1 cellular context compared by ENCODE assay signal in the genomic region with DNA sequence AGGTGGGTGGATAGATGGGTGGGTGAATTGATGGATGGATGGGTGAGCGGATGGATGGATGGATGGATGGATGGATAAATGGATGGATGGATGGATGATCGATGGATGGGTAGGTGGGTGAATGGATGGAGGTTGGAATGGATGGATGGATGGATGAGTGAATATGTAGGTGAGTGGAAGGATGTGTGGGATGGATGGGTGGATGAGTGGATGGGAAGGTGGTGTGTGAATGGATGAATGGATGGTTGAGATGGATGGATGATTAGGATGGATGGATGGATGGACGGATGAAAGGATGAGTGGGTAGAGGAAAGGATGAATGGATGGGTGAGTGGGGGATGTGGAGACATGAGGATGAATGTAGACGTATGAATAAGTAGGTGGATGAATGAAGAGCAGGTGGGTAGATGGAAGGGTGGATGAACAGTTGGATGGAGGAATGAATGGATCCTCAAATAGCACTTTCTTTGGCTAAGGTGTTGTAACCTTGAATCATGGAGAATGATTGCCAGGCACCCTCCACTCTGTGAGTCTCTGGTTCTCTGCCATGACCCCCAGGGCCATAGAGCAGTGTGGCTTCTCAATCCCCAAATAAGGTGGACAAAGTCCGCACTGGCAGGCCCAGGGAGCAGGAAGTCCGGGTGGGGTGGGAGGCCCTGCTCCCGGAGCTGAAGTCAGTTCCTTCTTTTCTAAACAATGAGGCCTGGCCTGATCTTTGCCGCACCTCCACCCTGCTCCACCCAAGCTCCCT.
A peak's percentile ranks its signal among the peaks of the same experiment; 100 is the strongest.
TF ChIP-seq lines count a peak whose summit lies in the region.

No MANE protein-coding gene starts in this region.

TF ChIP-seq in HepG2, 621 proteins besides CTCF, POLR2A, EP300 and RAD21 (continued from another document and continues in another):
- TF ChIP-seq ZNF281 (CRISPR knock-in tag; IDR thresholded peaks at IDR 0.05; ENCODE audit: borderline replicate concordance) (no peak), ZNF276 (CRISPR knock-in tag; IDR thresholded peaks at IDR 0.05; ENCODE audit: low read depth) (no peak), CERS6 (CRISPR knock-in tag; IDR thresholded peaks at IDR 0.05) (no peak), ZNF232 (CRISPR knock-in tag; IDR thresholded peaks at IDR 0.05; ENCODE audit: borderline replicate concordance) (no peak), NCOA2 (CRISPR knock-in tag; IDR thresholded peaks at IDR 0.05) (0 out of 2 replicates have a peak, but pooled peaks have one; percentile 35), POGK (CRISPR knock-in tag; conservative IDR thresholded peaks at IDR 0.05) (no peak), SP140L (CRISPR knock-in tag; IDR thresholded peaks at IDR 0.05; ENCODE audit: borderline replicate concordance) (no peak), ZNF430 (CRISPR knock-in tag; IDR thresholded peaks at IDR 0.05) (no peak; the same call in 1 of the 2 replicates), KAT8 (CRISPR knock-in tag; IDR thresholded peaks at IDR 0.05) (peak; percentile 78), NCOA1 (CRISPR knock-in tag; IDR thresholded peaks at IDR 0.05) (no peak), ZNF7 (CRISPR knock-in tag; IDR thresholded peaks at IDR 0.05) (no peak), RNF2 (conservative IDR thresholded peaks at IDR 0.05; ENCODE audit: low read depth) (no peak), BRD4 (CRISPR knock-in tag; IDR thresholded peaks at IDR 0.05) (no peak), DMAP1 (CRISPR knock-in tag; IDR thresholded peaks at IDR 0.05) (peak; percentile 34; the same call in 1 of the 2 replicates), ZFP36L2 (CRISPR knock-in tag; IDR thresholded peaks at IDR 0.05) (no peak), MAFG (CRISPR knock-in tag; IDR thresholded peaks at IDR 0.05) (no peak), TBP (CRISPR knock-in tag; IDR thresholded peaks at IDR 0.05) (no peak), FOXO1 (CRISPR knock-in tag; IDR thresholded peaks at IDR 0.05) (no peak; the same call in 1 of the 2 replicates), SKI (IDR thresholded peaks at IDR 0.05; ENCODE audit: partially characterized antibody) (no peak), SMAD1 (CRISPR knock-in tag; IDR thresholded peaks at IDR 0.05; ENCODE audit: borderline replicate concordance, low read depth) (no peak), POLR2AphosphoS2 (IDR thresholded peaks at IDR 0.05; ENCODE audit: low read depth, low read length) (no peak), ZBTB21 (CRISPR knock-in tag; IDR thresholded peaks at IDR 0.05) (no peak), ZNF660 (CRISPR knock-in tag; IDR thresholded peaks at IDR 0.05; ENCODE audit: borderline replicate concordance, low read depth) (no peak), RELA (CRISPR knock-in tag; IDR thresholded peaks at IDR 0.05) (no peak), ELF3 (CRISPR knock-in tag; IDR thresholded peaks at IDR 0.05) (peak; percentile 93), ZNF160 (CRISPR knock-in tag; IDR thresholded peaks at IDR 0.05) (no peak), ZKSCAN5 (CRISPR knock-in tag; IDR thresholded peaks at IDR 0.05) (no peak), ZNF777 (CRISPR knock-in tag; IDR thresholded peaks at IDR 0.05) (no peak)
- TF ChIP-seq, protein P1, sequence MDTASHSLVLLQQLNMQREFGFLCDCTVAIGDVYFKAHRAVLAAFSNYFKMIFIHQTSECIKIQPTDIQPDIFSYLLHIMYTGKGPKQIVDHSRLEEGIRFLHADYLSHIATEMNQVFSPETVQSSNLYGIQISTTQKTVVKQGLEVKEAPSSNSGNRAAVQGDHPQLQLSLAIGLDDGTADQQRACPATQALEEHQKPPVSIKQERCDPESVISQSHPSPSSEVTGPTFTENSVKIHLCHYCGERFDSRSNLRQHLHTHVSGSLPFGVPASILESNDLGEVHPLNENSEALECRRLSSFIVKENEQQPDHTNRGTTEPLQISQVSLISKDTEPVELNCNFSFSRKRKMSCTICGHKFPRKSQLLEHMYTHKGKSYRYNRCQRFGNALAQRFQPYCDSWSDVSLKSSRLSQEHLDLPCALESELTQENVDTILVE (CRISPR knock-in tag; IDR thresholded peaks at IDR 0.05), result no peak
- TF ChIP-seq, protein P2, sequence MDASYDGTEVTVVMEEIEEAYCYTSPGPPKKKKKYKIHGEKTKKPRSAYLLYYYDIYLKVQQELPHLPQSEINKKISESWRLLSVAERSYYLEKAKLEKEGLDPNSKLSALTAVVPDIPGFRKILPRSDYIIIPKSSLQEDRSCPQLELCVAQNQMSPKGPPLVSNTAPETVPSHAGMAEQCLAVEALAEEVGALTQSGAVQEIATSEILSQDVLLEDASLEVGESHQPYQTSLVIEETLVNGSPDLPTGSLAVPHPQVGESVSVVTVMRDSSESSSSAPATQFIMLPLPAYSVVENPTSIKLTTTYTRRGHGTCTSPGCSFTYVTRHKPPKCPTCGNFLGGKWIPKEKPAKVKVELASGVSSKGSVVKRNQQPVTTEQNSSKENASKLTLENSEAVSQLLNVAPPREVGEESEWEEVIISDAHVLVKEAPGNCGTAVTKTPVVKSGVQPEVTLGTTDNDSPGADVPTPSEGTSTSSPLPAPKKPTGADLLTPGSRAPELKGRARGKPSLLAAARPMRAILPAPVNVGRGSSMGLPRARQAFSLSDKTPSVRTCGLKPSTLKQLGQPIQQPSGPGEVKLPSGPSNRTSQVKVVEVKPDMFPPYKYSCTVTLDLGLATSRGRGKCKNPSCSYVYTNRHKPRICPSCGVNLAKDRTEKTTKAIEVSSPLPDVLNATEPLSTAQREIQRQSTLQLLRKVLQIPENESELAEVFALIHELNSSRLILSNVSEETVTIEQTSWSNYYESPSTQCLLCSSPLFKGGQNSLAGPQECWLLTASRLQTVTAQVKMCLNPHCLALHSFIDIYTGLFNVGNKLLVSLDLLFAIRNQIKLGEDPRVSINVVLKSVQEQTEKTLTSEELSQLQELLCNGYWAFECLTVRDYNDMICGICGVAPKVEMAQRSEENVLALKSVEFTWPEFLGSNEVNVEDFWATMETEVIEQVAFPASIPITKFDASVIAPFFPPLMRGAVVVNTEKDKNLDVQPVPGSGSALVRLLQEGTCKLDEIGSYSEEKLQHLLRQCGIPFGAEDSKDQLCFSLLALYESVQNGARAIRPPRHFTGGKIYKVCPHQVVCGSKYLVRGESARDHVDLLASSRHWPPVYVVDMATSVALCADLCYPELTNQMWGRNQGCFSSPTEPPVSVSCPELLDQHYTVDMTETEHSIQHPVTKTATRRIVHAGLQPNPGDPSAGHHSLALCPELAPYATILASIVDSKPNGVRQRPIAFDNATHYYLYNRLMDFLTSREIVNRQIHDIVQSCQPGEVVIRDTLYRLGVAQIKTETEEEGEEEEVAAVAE (CRISPR knock-in tag; IDR thresholded peaks at IDR 0.05; ENCODE audit: borderline replicate concordance), result no peak
- TF ChIP-seq, protein P3, sequence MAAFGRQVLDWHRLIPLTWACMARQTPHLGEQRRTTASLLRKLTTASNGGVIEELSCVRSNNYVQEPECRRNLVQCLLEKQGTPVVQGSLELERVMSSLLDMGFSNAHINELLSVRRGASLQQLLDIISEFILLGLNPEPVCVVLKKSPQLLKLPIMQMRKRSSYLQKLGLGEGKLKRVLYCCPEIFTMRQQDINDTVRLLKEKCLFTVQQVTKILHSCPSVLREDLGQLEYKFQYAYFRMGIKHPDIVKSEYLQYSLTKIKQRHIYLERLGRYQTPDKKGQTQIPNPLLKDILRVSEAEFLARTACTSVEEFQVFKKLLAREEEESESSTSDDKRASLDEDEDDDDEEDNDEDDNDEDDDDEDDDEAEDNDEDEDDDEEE (CRISPR knock-in tag; IDR thresholded peaks at IDR 0.05), result no peak
- TF ChIP-seq, protein P4, sequence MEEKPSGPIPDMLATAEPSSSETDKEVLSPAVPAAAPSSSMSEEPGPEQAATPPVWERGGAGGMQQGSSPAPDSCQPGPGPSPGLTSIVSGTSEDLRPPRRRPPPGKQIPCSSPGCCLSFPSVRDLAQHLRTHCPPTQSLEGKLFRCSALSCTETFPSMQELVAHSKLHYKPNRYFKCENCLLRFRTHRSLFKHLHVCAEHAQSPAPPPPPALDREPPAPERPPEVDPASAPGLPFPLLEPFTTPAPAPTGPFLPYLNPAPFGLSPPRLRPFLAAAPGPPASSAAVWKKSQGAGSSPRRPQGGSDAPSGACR (CRISPR knock-in tag; IDR thresholded peaks at IDR 0.05), result no peak
- TF ChIP-seq, protein P5, sequence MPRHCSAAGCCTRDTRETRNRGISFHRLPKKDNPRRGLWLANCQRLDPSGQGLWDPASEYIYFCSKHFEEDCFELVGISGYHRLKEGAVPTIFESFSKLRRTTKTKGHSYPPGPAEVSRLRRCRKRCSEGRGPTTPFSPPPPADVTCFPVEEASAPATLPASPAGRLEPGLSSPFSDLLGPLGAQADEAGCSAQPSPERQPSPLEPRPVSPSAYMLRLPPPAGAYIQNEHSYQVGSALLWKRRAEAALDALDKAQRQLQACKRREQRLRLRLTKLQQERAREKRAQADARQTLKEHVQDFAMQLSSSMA (CRISPR knock-in tag; IDR thresholded peaks at IDR 0.05), result no peak
- TF ChIP-seq, protein P6, sequence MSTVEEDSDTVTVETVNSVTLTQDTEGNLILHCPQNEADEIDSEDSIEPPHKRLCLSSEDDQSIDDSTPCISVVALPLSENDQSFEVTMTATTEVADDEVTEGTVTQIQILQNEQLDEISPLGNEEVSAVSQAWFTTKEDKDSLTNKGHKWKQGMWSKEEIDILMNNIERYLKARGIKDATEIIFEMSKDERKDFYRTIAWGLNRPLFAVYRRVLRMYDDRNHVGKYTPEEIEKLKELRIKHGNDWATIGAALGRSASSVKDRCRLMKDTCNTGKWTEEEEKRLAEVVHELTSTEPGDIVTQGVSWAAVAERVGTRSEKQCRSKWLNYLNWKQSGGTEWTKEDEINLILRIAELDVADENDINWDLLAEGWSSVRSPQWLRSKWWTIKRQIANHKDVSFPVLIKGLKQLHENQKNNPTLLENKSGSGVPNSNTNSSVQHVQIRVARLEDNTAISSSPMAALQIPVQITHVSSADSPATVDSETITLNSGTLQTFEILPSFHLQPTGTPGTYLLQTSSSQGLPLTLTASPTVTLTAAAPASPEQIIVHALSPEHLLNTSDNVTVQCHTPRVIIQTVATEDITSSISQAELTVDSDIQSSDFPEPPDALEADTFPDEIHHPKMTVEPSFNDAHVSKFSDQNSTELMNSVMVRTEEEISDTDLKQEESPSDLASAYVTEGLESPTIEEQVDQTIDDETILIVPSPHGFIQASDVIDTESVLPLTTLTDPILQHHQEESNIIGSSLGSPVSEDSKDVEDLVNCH (CRISPR knock-in tag; IDR thresholded peaks at IDR 0.05), result no peak
